Comparison of ENCODE assay signal across 1 cellular context in genomic region chr13:42364613-42365000, GRCh38.
TF ChIP-seq lines count a peak whose summit lies in the region.

No MANE protein-coding gene starts in this region.

TF ChIP-seq in H1, 55 proteins besides CTCF, POLR2A, EP300 and RAD21 (continued from another document):
- TF ChIP-seq USF2 (IDR thresholded peaks at IDR 0.05; ENCODE audit: low read length): no peak
- TF ChIP-seq NRF1 (IDR thresholded peaks at IDR 0.05; ENCODE audit: low read depth, low read length): no peak
- no peak for TF ChIP-seq SIRT6 (IDR thresholded peaks at IDR 0.05; ENCODE audit: low read length)
- no peak for TF ChIP-seq SIX5 (IDR thresholded peaks at IDR 0.05; ENCODE audit: low read depth, low read length)
- TF ChIP-seq SP1 (IDR thresholded peaks at IDR 0.05; ENCODE audit: low read depth, low read length): no peak
- no peak for TF ChIP-seq CBX5 (IDR thresholded peaks at IDR 0.05; ENCODE audit: low read depth, low read length)
- no peak for TF ChIP-seq EGR1 (IDR thresholded peaks at IDR 0.05; ENCODE audit: borderline replicate concordance, low read depth, low read length)
- TF ChIP-seq RFX5 (IDR thresholded peaks at IDR 0.05; ENCODE audit: borderline replicate concordance, low read depth, low read length): no peak
- no peak for TF ChIP-seq TEAD4 (IDR thresholded peaks at IDR 0.05; ENCODE audit: low read depth, low read length)
- no peak for TF ChIP-seq GABPA (IDR thresholded peaks at IDR 0.05; ENCODE audit: borderline replicate concordance, insufficient read depth, low read length)
TF ChIP-seq in H1: peak in this region for 0.
